Comparison of ENCODE assay signal across 16 cellular contexts in the genomic region with DNA sequence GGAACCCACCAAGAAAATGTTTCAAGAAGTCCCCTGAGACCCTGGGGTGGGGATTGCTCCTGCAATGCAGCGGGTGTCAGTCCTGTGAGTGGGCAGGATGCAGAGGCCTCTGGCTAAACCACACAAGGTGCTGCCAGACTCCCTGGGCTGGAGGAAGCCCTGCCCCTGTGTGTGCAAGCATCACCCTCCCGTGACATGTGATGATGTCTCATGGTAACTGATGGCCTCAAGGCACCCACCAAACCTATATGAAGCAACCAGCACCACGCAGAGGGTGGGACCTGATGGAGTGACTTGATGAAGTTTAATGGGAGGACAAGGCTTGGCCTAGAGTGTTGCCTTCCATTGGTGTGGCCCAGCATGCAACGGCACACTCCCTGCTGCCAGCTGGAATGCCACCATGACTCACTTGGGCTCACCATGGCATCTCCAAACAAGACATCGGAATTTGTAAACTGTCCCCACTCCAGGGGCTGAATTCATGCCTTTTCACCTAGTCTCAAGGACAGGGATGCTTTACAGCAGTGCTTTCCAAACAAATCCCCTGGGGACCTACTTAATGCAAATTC.
"Had no signal": no experiment of that assay in that cellular context is flagged by ENCODE, and none has a peak within 500 bp of the region (broad histone marks: within the 10 kb centered on the region; RNA-seq: fewer than 3 reads in every experiment).

No MANE protein-coding gene starts in this region.

- H3K4me3 ChIP-seq: ascending aorta, colonic mucosa, neural progenitor cell, pancreas, thoracic aorta had no signal

- DNase-seq: activated CD4-positive, alpha-beta memory T cell treated with anti-CD3 and anti-CD28 coated beads, Interleukin-2, amount 10 ng/mL, durations not matched to agents 7 days and 5 days; activated CD4-positive, alpha-beta T cell treated with anti-CD3 and anti-CD28 coated beads for 36 hours; activated CD8-positive, alpha-beta memory T cell treated with anti-CD3 and anti-CD28 coated beads, Interleukin-2, amount 50 U/mL, for 48 hours; activated naive CD4-positive, alpha-beta T cell treated with Interleukin-2 at 50 U/mL for 16 hours; activated naive CD8-positive, alpha-beta T cell treated with anti-CD3 and anti-CD28 coated beads, Interleukin-2, amount 50 U/mL, for 24 hours; colonic mucosa; hippocampal formation; left ventricle myocardium superior; pancreas; stimulated activated CD4-positive, alpha-beta T cell treated with anti-CD3 and anti-CD28 coated beads, Interleukin-4, amount 100 ng/mL, for 24 hours; stimulated activated naive CD8-positive, alpha-beta T cell treated with anti-CD3 and anti-CD28 coated beads, Interleukin-15, amount 100 ng/mL, for 72 hours; T-helper 9 cell; WERI-Rb-1 had no signal

- H3K9me3 ChIP-seq: ascending aorta, colonic mucosa, pancreas, thoracic aorta had no signal

- H3K27ac ChIP-seq: ascending aorta, colonic mucosa, neural progenitor cell, pancreas, thoracic aorta, WERI-Rb-1 had no signal

- H3K36me3 ChIP-seq: ascending aorta, colonic mucosa, neural progenitor cell, pancreas, thoracic aorta, WERI-Rb-1 had no signal

- H3K4me1 ChIP-seq: ascending aorta, colonic mucosa, neural progenitor cell, pancreas had no signal

- ATAC-seq: activated CD4-positive, alpha-beta T cell treated with anti-CD3 and anti-CD28 coated beads for 36 hours; activated naive CD8-positive, alpha-beta T cell treated with anti-CD3 and anti-CD28 coated beads, Interleukin-2, amount 50 U/mL, for 24 hours; left ventricle myocardium superior; pancreas; stimulated activated naive CD8-positive, alpha-beta T cell treated with anti-CD3 and anti-CD28 coated beads, Interleukin-15, amount 100 ng/mL, for 72 hours had no signal

- FAIRE-seq: pancreas had no signal

- H3K27me3 ChIP-seq: ascending aorta, colonic mucosa, neural progenitor cell, pancreas had no signal
